ENCODE assay signal across 16 cellular contexts in genomic region chr3:155560594-155560993, GRCh38.
A peak's percentile ranks its signal among the peaks of the same experiment; 100 is the strongest.
DNase-seq lines count a peak whose midpoint lies in the region; FAIRE-seq and TF ChIP-seq lines count a peak whose summit lies in the region.
"Had no signal": no experiment of that assay in that cellular context is flagged by ENCODE, and none has a peak within 500 bp of the region (broad histone marks: within the 10 kb centered on the region; RNA-seq: fewer than 3 reads in every experiment).

No MANE protein-coding gene starts in this region.

- CTCF ChIA-PET in HEK293T (lab: Yijun Ruan, JAX) = no interaction called here

- POLR2A ChIA-PET in HEK293T (lab: Yijun Ruan, JAX) = no interaction called here

- DNase-seq in AG20443 (ENCODE audit: low spot score) (peak; percentile 35), HS-27A (ENCODE audit: low read depth) (peak; percentile 19), astrocyte of the hippocampus (ENCODE audit: low read depth, low spot score) (peak; percentile 79), kidney glomerular epithelial cell (lab: John Stamatoyannopoulos, UW) (peak; percentile 95), NCI-H345 treated with DMSO at 0.1 percent for 48 hours (lab: John Stamatoyannopoulos, UW; ENCODE audit: unreplicated experiment) (no peak), GM12891 (ENCODE audit: insufficient read length, low spot score) (no peak), HEK293T (ENCODE audit: extremely low spot score) (no peak)
- no peak for DNase-seq in activated CD8-positive, alpha-beta memory T cell treated with anti-CD3 and anti-CD28 coated beads for 24 hours
- DNase-seq: activated effector memory CD4-positive, alpha-beta T cell treated with anti-CD3 and anti-CD28 coated beads, Interleukin-2, amount 50 U/mL, for 16 hours; AML-193; colonic mucosa; NCI-H146; occipital lobe; stimulated activated CD4-positive, alpha-beta T cell treated with anti-CD3 and anti-CD28 coated beads, Interleukin-2, amount 100 ng/mL, for 48 hours; T-helper 9 cell had no signal

- no peak for TF ChIP-seq POLR2A in GM12891 (IDR thresholded peaks at IDR 0.05; ENCODE audit: low read depth, low read length)

- FAIRE-seq in GM12891 (lab: Jason Lieb, UNC) = no peak
- FAIRE-seq: endothelial cell of umbilical vein had no signal

TF ChIP-seq in GM12891, 5 proteins besides CTCF, POLR2A, EP300 and RAD21:
- TF ChIP-seq TAF1 (IDR thresholded peaks at IDR 0.05; ENCODE audit: low read depth, low read length) = no peak
- no peak for TF ChIP-seq PAX5 (IDR thresholded peaks at IDR 0.05; ENCODE audit: insufficient read depth, low read length, severe bottlenecking)
- no peak for TF ChIP-seq POLR2AphosphoS5 (IDR thresholded peaks at IDR 0.05; ENCODE audit: low read depth, low read length)
- no peak for TF ChIP-seq SPI1 (IDR thresholded peaks at IDR 0.05; ENCODE audit: low read depth, low read length)
- TF ChIP-seq POU2F2 (IDR thresholded peaks at IDR 0.05; ENCODE audit: low read depth, low read length) = no peak

TF ChIP-seq in HEK293T, 16 proteins besides CTCF, POLR2A, EP300 and RAD21:
- TF ChIP-seq ELF4 (IDR thresholded peaks at IDR 0.05) (no peak), FOXK2 (IDR thresholded peaks at IDR 0.05) (no peak), FOXA1 (IDR thresholded peaks at IDR 0.05) (no peak), FOXM1 (IDR thresholded peaks at IDR 0.05; ENCODE audit: borderline replicate concordance) (no peak), TARDBP (IDR thresholded peaks at IDR 0.05) (no peak)

Comparison
In these comparisons a context has a peak if more than half of its experiments do, and no peak if none do; other contexts are left out.
1. DNase-seq: peak in AG20443 (single experiment), HS-27A (single experiment), astrocyte of the hippocampus (single experiment) and kidney glomerular epithelial cell (single experiment); none in NCI-H345 treated with DMSO at 0.1 percent for 48 hours (single experiment), activated CD8-positive, alpha-beta memory T cell treated with anti-CD3 and anti-CD28 coated beads for 24 hours (single experiment), GM12891 (single experiment) and HEK293T (single experiment).